Comparison of ENCODE assay signal across 10 cellular contexts in genomic region chr13:107124730-107125129, GRCh38.
"Had no signal": no experiment of that assay in that cellular context is flagged by ENCODE, and none has a peak within 500 bp of the region (broad histone marks: within the 10 kb centered on the region; RNA-seq: fewer than 3 reads in every experiment).

No MANE protein-coding gene starts in this region.

- H3K27ac Mint-ChIP-seq: IgD-negative memory B cell had no signal

- DNase-seq: NCI-H1436 treated with DMSO at 0.1 percent for 48 hours, NCI-H187 treated with DMSO at 0.1 percent for 48 hours, NCI-H2029 treated with DMSO at 0.1 percent for 48 hours, NCI-H226, NCI-H446, NCI-H510A, Right ventricle myocardium superior, T-helper 1 cell had no signal

- H3K4me3 Mint-ChIP-seq: IgD-negative memory B cell had no signal

- H3K27me3 Mint-ChIP-seq: IgD-negative memory B cell had no signal

- H3K4me1 Mint-ChIP-seq: IgD-negative memory B cell had no signal

- ATAC-seq: K562 had no signal

- H3K36me3 Mint-ChIP-seq: IgD-negative memory B cell had no signal
